9 cellular contexts compared by ENCODE assay signal in genomic region chr3:129486057-129487035, GRCh38. TPM values are rescaled to one million over a fixed set of nuclear protein-coding genes. Genes with fewer than 3 reads are reported as not detected.
DNase-seq lines count a peak whose midpoint lies in the region; ATAC-seq and TF ChIP-seq lines count a peak whose summit lies in the region.
"Had no signal": no experiment of that assay in that cellular context is flagged by ENCODE, and none has a peak within 500 bp of the region (broad histone marks: within the 10 kb centered on the region; RNA-seq: fewer than 3 reads in every experiment).

No MANE protein-coding gene starts in this region.

- H2AFZ ChIP-seq in GM23338, result no peak overlapping the region

- H3K4me1 Mint-ChIP-seq in GM23338, result peaks cover 62% of the 10 kb centered on the region

- no peaks in the 10 kb centered on the region for H4K20me1 ChIP-seq in GM23338 (replicated peaks; ENCODE audit: insufficient read depth)

- no peaks in the 10 kb centered on the region for H3K9me3 ChIP-seq in right atrium auricular region

- H3K36me3 Mint-ChIP-seq in GM23338 (ENCODE audit: low read depth), result no peaks in the 10 kb centered on the region; the same call in 1 of the 3 replicates

- peak overlapping the region; percentile 7; the same call in 1 of the 2 replicates for H3K27ac ChIP-seq in GM23338 (ENCODE audit: low read depth)
- H3K27ac ChIP-seq in angular gyrus (ENCODE audit: low read depth, low read length), result peak overlapping the region; percentile 48
- peak overlapping the region; percentile 78 to 85 for H3K27ac ChIP-seq in right atrium auricular region
- H3K27ac ChIP-seq in substantia nigra (ENCODE audit: low read depth, low read length, poor library complexity, severe bottlenecking), result peak overlapping the region; percentile 18
- H3K27ac ChIP-seq: SK-N-MC had no signal

- DNase-seq in GM23338 (ENCODE audit: low spot score) (peak; percentile 56), right atrium auricular region (ENCODE audit: low spot score) (no peak), substantia nigra (lab: John Stamatoyannopoulos, UW) (no peak), NCI-H2196 (lab: John Stamatoyannopoulos, UW; ENCODE audit: unreplicated experiment) (no peak)
- no peak for DNase-seq in activated CD4-positive, alpha-beta T cell treated with anti-CD3 and anti-CD28 coated beads, Interleukin-2, amount 50 U/mL, for 48 hours

- H3K4me1 ChIP-seq in GM23338 (ENCODE audit: insufficient read depth) (peaks cover 14% of the 10 kb centered on the region), right atrium auricular region (peaks cover 0 to 46% of the 10 kb centered on the region in 2 donors)

- no peaks in the 10 kb centered on the region for H3K9me2 ChIP-seq in GM23338 (ENCODE audit: insufficient read depth)

- ATAC-seq in GM23338 (peak; percentile 48), GM21528 (IDR thresholded peaks at IDR 0.05; ENCODE audit: low FRiP score, unreplicated experiment) (no peak)

- peak overlapping the region; percentile 23; the same call in 1 of the 2 replicates for H3K4me2 ChIP-seq in GM23338

- H3K9me3 Mint-ChIP-seq in GM23338, result no peaks in the 10 kb centered on the region

- H3K36me3 ChIP-seq in GM23338 (ENCODE audit: insufficient read depth) (no peaks in the 10 kb centered on the region), right atrium auricular region (peaks cover 18% of the 10 kb centered on the region)

- H3F3A ChIP-seq in GM23338 (replicated peaks; ENCODE audit: low read depth), result no peaks in the 10 kb centered on the region

- TF ChIP-seq CTCF in GM23338 (conservative IDR thresholded peaks at IDR 0.05; ENCODE audit: low read depth in 2 of 2), result no peak
- TF ChIP-seq CTCF in right atrium auricular region (IDR thresholded peaks at IDR 0.05), result no peak

- H3K4me3 Mint-ChIP-seq in GM23338, result peak overlapping the region; percentile 11; the same call in 2 of the 3 replicates

- H3K79me2 ChIP-seq in GM23338 (replicated peaks; ENCODE audit: insufficient read depth), result no peaks in the 10 kb centered on the region

- H3K27ac Mint-ChIP-seq in GM23338, result peak overlapping the region; percentile 73

- H3K27me3 Mint-ChIP-seq in GM23338 (ENCODE audit: insufficient read depth, low read depth, poor library complexity), result peaks cover 13% of the 10 kb centered on the region

- H3K27me3 ChIP-seq in GM23338 (ENCODE audit: insufficient read depth) (no peaks in the 10 kb centered on the region), right atrium auricular region (no peaks in the 10 kb centered on the region)

- no peak overlapping the region for H3K4me3 ChIP-seq in GM23338
- H3K4me3 ChIP-seq in right atrium auricular region, result no peak overlapping the region
- H3K4me3 ChIP-seq: SK-N-MC had no signal

TF ChIP-seq in GM23338, 12 proteins besides CTCF, POLR2A, EP300 and RAD21 (continues in another document):
- no peak for TF ChIP-seq ETS1 (IDR thresholded peaks at IDR 0.05)
- TF ChIP-seq, protein P1, sequence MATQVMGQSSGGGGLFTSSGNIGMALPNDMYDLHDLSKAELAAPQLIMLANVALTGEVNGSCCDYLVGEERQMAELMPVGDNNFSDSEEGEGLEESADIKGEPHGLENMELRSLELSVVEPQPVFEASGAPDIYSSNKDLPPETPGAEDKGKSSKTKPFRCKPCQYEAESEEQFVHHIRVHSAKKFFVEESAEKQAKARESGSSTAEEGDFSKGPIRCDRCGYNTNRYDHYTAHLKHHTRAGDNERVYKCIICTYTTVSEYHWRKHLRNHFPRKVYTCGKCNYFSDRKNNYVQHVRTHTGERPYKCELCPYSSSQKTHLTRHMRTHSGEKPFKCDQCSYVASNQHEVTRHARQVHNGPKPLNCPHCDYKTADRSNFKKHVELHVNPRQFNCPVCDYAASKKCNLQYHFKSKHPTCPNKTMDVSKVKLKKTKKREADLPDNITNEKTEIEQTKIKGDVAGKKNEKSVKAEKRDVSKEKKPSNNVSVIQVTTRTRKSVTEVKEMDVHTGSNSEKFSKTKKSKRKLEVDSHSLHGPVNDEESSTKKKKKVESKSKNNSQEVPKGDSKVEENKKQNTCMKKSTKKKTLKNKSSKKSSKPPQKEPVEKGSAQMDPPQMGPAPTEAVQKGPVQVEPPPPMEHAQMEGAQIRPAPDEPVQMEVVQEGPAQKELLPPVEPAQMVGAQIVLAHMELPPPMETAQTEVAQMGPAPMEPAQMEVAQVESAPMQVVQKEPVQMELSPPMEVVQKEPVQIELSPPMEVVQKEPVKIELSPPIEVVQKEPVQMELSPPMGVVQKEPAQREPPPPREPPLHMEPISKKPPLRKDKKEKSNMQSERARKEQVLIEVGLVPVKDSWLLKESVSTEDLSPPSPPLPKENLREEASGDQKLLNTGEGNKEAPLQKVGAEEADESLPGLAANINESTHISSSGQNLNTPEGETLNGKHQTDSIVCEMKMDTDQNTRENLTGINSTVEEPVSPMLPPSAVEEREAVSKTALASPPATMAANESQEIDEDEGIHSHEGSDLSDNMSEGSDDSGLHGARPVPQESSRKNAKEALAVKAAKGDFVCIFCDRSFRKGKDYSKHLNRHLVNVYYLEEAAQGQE (IDR thresholded peaks at IDR 0.05; ENCODE audit: unreplicated experiment), result no peak

RNA-seq across cellular contexts. Expression of gene RHO, which starts 42.1 kb away (rescaled TPM):
- not detected in 2 replicates for total RNA-seq in GM23338 (2014; rRNA removed; shearing (Covaris generic))
- polyA plus RNA-seq in GM23338 (2016; fragmentation: Nextera tagmentation; extraction: Ambion mirVana), result not detected in 2 replicates
- not detected for total RNA-seq in right atrium auricular region
- polyA plus RNA-seq: keratinocyte had no signal

RNA-seq across cellular contexts. Expression of gene IFT122, which starts 46.3 kb away (rescaled TPM):
- total RNA-seq in GM23338 (2014; rRNA removed; shearing (Covaris generic)), result 30.2 and 38.8 TPM in 2 replicates
- 10.2 and 10.9 TPM in 2 replicates for polyA plus RNA-seq in GM23338 (2016; fragmentation: Nextera tagmentation; extraction: Ambion mirVana)
- total RNA-seq in right atrium auricular region, result 10 to 100 TPM; 18.5 to 36.9 TPM

RNA-seq across cellular contexts. Expression of gene MBD4, which starts 46.6 kb away (rescaled TPM):
- total RNA-seq in GM23338 (2014; rRNA removed; shearing (Covaris generic)), result 26.4 and 33.9 TPM in 2 replicates
- 51.8 and 59.3 TPM in 2 replicates for polyA plus RNA-seq in GM23338 (2016; fragmentation: Nextera tagmentation; extraction: Ambion mirVana)
- total RNA-seq in right atrium auricular region, result 10 to 100 TPM; 17.8 to 26.4 TPM

RNA-seq across cellular contexts. Expression of gene H1-8, which starts 56.6 kb away (rescaled TPM):
- total RNA-seq in GM23338 (2014; rRNA removed; shearing (Covaris generic)), result not detected in 2 replicates
- polyA plus RNA-seq in GM23338 (2016; fragmentation: Nextera tagmentation; extraction: Ambion mirVana), result not detected in 2 replicates
- total RNA-seq in right atrium auricular region, result not detected
- polyA plus RNA-seq: keratinocyte had no signal

RNA-seq across cellular contexts. Expression of gene EFCAB12, which starts 57.9 kb away (rescaled TPM):
- total RNA-seq in GM23338 (2014; rRNA removed; shearing (Covaris generic)), result 0.24 and 0.54 TPM in 2 replicates
- polyA plus RNA-seq in GM23338 (2016; fragmentation: Nextera tagmentation; extraction: Ambion mirVana), result 0.17 and 0.65 TPM in 2 replicates
- under 1 TPM in 1 of 2 donors, not detected in 1; 0.28 TPM for total RNA-seq in right atrium auricular region

Comparison
In these comparisons a context has a peak if more than half of its experiments do, and no peak if none do; other contexts are left out.
1. H3K27ac ChIP-seq: peak in every context shown above with its lines; median percentile 82 in right atrium auricular region; 48 in angular gyrus; 18 in substantia nigra; 7 in GM23338.